15 cellular contexts compared by ENCODE assay signal in the genomic region with DNA sequence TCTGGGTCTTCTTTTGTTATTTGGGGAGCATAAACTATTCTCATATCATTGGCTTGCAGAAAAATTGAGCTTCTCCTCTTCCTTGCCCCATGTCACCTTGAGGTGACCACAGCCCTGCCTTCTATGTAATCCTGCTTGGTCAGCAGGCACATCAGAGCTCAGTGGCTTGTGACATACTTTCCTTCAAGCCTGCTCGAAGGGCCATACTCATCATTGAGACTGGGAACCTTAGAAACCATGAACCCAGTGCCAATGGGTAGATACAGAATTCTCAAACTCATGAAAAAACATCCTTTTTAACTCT. TPM values are rescaled to one million over a fixed set of nuclear protein-coding genes. Genes with fewer than 3 reads are reported as not detected.
A peak's percentile ranks its signal among the peaks of the same experiment; 100 is the strongest.
DNase-seq lines count a peak whose midpoint lies in the region; ATAC-seq and TF ChIP-seq lines count a peak whose summit lies in the region.
"Had no signal": no experiment of that assay in that cellular context is flagged by ENCODE, and none has a peak within 500 bp of the region (broad histone marks: within the 10 kb centered on the region; RNA-seq: fewer than 3 reads in every experiment).

No MANE protein-coding gene starts in this region.

- no peaks in the 10 kb centered on the region for H3K9me3 ChIP-seq in neuronal stem cell (replicated peaks in 1 of 2; ENCODE audit: control insufficient read depth in 2 of 2, insufficient read depth in 1 of 2, low read depth in 1 of 2, low read length in 2 of 2)

- DNase-seq in CD14-positive monocyte (ENCODE audit: low spot score) (no peak), GM13976 (ENCODE audit: low spot score) (no peak), neuronal stem cell (ENCODE audit: low spot score) (no peak)
- no peak for DNase-seq in activated naive CD8-positive, alpha-beta T cell treated with anti-CD3 and anti-CD28 coated beads, Interleukin-2, amount 10 ng/mL, durations not matched to agents 7 days and 5 days
- no peak for DNase-seq in stimulated activated CD4-positive, alpha-beta T cell treated with anti-CD3 and anti-CD28 coated beads, Interleukin-2, amount 100 ng/mL, for 48 hours
- DNase-seq: caudate nucleus; NCI-H1092; NCI-H774; stimulated activated CD4-positive, alpha-beta T cell treated with anti-CD3 and anti-CD28 coated beads, Interleukin-12 subunit alpha, Interleukin-12 subunit beta, amount 100 ng/mL, for 4 hours had no signal

- no peak overlapping the region for H3K4ac ChIP-seq in neuronal stem cell (ENCODE audit: low read length)

- H3K18ac ChIP-seq in neuronal stem cell (ENCODE audit: low read length) = no peak overlapping the region

- no peaks in the 10 kb centered on the region for H3K79me1 ChIP-seq in neuronal stem cell (ENCODE audit: low read depth, low read length)

- H2BK12ac ChIP-seq in neuronal stem cell (ENCODE audit: low read length) = no peak overlapping the region

- H3K27me3 Mint-ChIP-seq in CD14-positive monocyte (ENCODE audit: low read depth in 3 of 3) = peaks cover 0 to 5% (median 3%) of the 10 kb centered on the region in 3 donors
- H3K27me3 Mint-ChIP-seq in activated naive CD8-positive, alpha-beta T cell treated with anti-CD3 and anti-CD28 coated beads, Interleukin-2, amount 10 ng/mL, durations not matched to agents 7 days and 5 days = no peaks in the 10 kb centered on the region

- H3K4me3 Mint-ChIP-seq in CD14-positive monocyte = peak overlapping the region; percentile 10 to 57
- peak overlapping the region; percentile 74 for H3K4me3 Mint-ChIP-seq in activated naive CD8-positive, alpha-beta T cell treated with anti-CD3 and anti-CD28 coated beads, Interleukin-2, amount 10 ng/mL, durations not matched to agents 7 days and 5 days

- no peak overlapping the region for H2BK15ac ChIP-seq in neuronal stem cell (ENCODE audit: low read length)

- H3K27ac Mint-ChIP-seq in CD14-positive monocyte = peak overlapping the region; percentile 32 to 86 (median 75)
- H3K27ac Mint-ChIP-seq in activated naive CD8-positive, alpha-beta T cell treated with anti-CD3 and anti-CD28 coated beads, Interleukin-2, amount 10 ng/mL, durations not matched to agents 7 days and 5 days = peak overlapping the region; percentile 92

- no peak overlapping the region for H3K9ac ChIP-seq in neuronal stem cell (ENCODE audit: low read depth, low read length, poor library complexity)

- in situ Hi-C loops in GM13976 (cut with MboI; ENCODE audit: low sequenced_read_pairs, unreplicated experiment) = no loop called here

- H3K36me3 Mint-ChIP-seq in CD14-positive monocyte = peaks cover 0 to 3% of the 10 kb centered on the region in 2 donors
- peaks cover 38% of the 10 kb centered on the region for H3K36me3 Mint-ChIP-seq in activated naive CD8-positive, alpha-beta T cell treated with anti-CD3 and anti-CD28 coated beads, Interleukin-2, amount 10 ng/mL, durations not matched to agents 7 days and 5 days

- H3K4me2 ChIP-seq in neuronal stem cell (ENCODE audit: insufficient read depth, low read length, poor library complexity, severe bottlenecking) = no peak overlapping the region

- intact Hi-C loops in CD14-positive monocyte (cut with micrococcal nuclease) = loop anchor here in 1 of 2 donors (5.0 kb wide), 1 partner anchor 48 kb away; no protein-coding TSS in a partner anchor

- H3K36me3 ChIP-seq in neuronal stem cell (replicated peaks in 1 of 2; ENCODE audit: control insufficient read depth in 2 of 2, insufficient read depth in 2 of 2, low read length in 2 of 2) = no peaks in the 10 kb centered on the region

- TF ChIP-seq CTCF in CD14-positive monocyte (IDR thresholded peaks at IDR 0.05) = no peak
- no peak for TF ChIP-seq CTCF in GM13976 (IDR thresholded peaks at IDR 0.05; ENCODE audit: borderline replicate concordance, control extremely low read depth, extremely low read depth, insufficient read depth, missing control alignments)

- H3K9me3 Mint-ChIP-seq in CD14-positive monocyte = peaks cover 0 to 3% (median 0%) of the 10 kb centered on the region in 7 donors
- peaks cover 9% of the 10 kb centered on the region for H3K9me3 Mint-ChIP-seq in activated naive CD8-positive, alpha-beta T cell treated with anti-CD3 and anti-CD28 coated beads, Interleukin-2, amount 10 ng/mL, durations not matched to agents 7 days and 5 days

- no peak overlapping the region for H2AFZ ChIP-seq in neuronal stem cell (ENCODE audit: low read length)

- H4K8ac ChIP-seq in neuronal stem cell (ENCODE audit: low read depth, low read length) = no peak overlapping the region

- WGBS in neuronal stem cell (ENCODE audit: extremely low coverage in 2 of 2, insufficient read length in 2 of 2, insufficient replicate concordance in 1 of 2), 2 donors = no CpG with 5 or more reads among the region's 1 CpG

- H2BK5ac ChIP-seq in neuronal stem cell (ENCODE audit: low read length) = no peak overlapping the region

- H3K27me3 ChIP-seq in neuronal stem cell (ENCODE audit: control insufficient read depth in 3 of 3, insufficient read depth in 3 of 3, low read depth in 1 of 3, low read length in 3 of 3) = no peaks in the 10 kb centered on the region

- H3K4me1 ChIP-seq in neuronal stem cell (ENCODE audit: control insufficient read depth in 2 of 2, insufficient read depth in 1 of 2, low read depth in 1 of 2, low read length in 2 of 2) = no peaks in the 10 kb centered on the region

- no peak overlapping the region for H3K14ac ChIP-seq in neuronal stem cell (ENCODE audit: low read length)

- H3K4me3 ChIP-seq in neuronal stem cell (ENCODE audit: low read length in 2 of 2) = no peak overlapping the region

- H4K91ac ChIP-seq in neuronal stem cell (ENCODE audit: low read depth, low read length, poor library complexity) = no peak overlapping the region

- no peak overlapping the region for H2BK120ac ChIP-seq in neuronal stem cell (ENCODE audit: low read depth, low read length)

- no peak overlapping the region for H3K23ac ChIP-seq in neuronal stem cell (ENCODE audit: low read depth, low read length, poor library complexity)

- peaks cover 64% of the 10 kb centered on the region for H3K4me1 Mint-ChIP-seq in CD14-positive monocyte
- peaks cover 63% of the 10 kb centered on the region for H3K4me1 Mint-ChIP-seq in activated naive CD8-positive, alpha-beta T cell treated with anti-CD3 and anti-CD28 coated beads, Interleukin-2, amount 10 ng/mL, durations not matched to agents 7 days and 5 days

- no peak overlapping the region for H2AK5ac ChIP-seq in neuronal stem cell (ENCODE audit: low read depth, low read length)

- ATAC-seq in GM19351 (IDR thresholded peaks at IDR 0.05; ENCODE audit: unreplicated experiment) (peak; percentile 42), HG03469 (IDR thresholded peaks at IDR 0.05; ENCODE audit: unreplicated experiment) (peak; percentile 7), GM21528 (IDR thresholded peaks at IDR 0.05; ENCODE audit: low FRiP score, unreplicated experiment) (no peak)
- ATAC-seq in activated naive CD8-positive, alpha-beta T cell treated with anti-CD3 and anti-CD28 coated beads, Interleukin-2, amount 10 ng/mL, durations not matched to agents 7 days and 5 days (ENCODE audit: low read depth) = no peak

- POLR2A ChIA-PET in activated naive CD8-positive, alpha-beta T cell treated with anti-CD3 and anti-CD28 coated beads, Interleukin-2, amount 10 ng/mL, durations not matched to agents 7 days and 5 days (lab: Charles Lee) = interaction anchor here (0.8 to 3.6 kb wide), 3 partner anchors 21 to 143 kb away, joined by 3 to 29 read pairs (median 5); partner anchors contain the start of genes CCR1 and CCR5

- no peak overlapping the region for H3K27ac ChIP-seq in neuronal stem cell (replicated peaks; ENCODE audit: low read length)

RNA-seq across cellular contexts. Expression of gene CCR2, which starts 3.7 kb away (rescaled TPM):
- 100 to 1,000 TPM; 145 to 181 TPM for polyA plus RNA-seq in CD14-positive monocyte
- 10 to 100 TPM; 52.5 to 53.0 TPM for total RNA-seq in activated naive CD8-positive, alpha-beta T cell treated with anti-CD3 and anti-CD28 coated beads, Interleukin-2, amount 10 ng/mL, durations not matched to agents 7 days and 5 days
- polyA plus RNA-seq in neuronal stem cell (2013, experiment 1 of 2) = not detected
- not detected for polyA plus RNA-seq in neuronal stem cell (2013, experiment 2 of 2)
- total RNA-seq: H1 had no signal
- polyA plus RNA-seq: fibroblast of lung, H1 had no signal

RNA-seq across cellular contexts. Expression of gene CCR5, which starts 20.5 kb away (rescaled TPM):
- 1 to 10 TPM; 3.1 to 3.6 TPM for polyA plus RNA-seq in CD14-positive monocyte
- 10 to 100 TPM; 39.6 to 44.3 TPM for total RNA-seq in activated naive CD8-positive, alpha-beta T cell treated with anti-CD3 and anti-CD28 coated beads, Interleukin-2, amount 10 ng/mL, durations not matched to agents 7 days and 5 days
- polyA plus RNA-seq in neuronal stem cell (2013, experiment 1 of 2) = not detected
- polyA plus RNA-seq in neuronal stem cell (2013, experiment 2 of 2) = not detected
- total RNA-seq: H1 had no signal
- polyA plus RNA-seq: H1 had no signal

RNA-seq across cellular contexts. Expression of gene CCRL2, which starts 56.8 kb away (rescaled TPM):
- polyA plus RNA-seq in CD14-positive monocyte = 10 to 100 TPM; 10.2 to 11.7 TPM
- 10 to 100 TPM; 13.5 to 14.4 TPM for total RNA-seq in activated naive CD8-positive, alpha-beta T cell treated with anti-CD3 and anti-CD28 coated beads, Interleukin-2, amount 10 ng/mL, durations not matched to agents 7 days and 5 days
- not detected for polyA plus RNA-seq in neuronal stem cell (2013, experiment 1 of 2)
- not detected for polyA plus RNA-seq in neuronal stem cell (2013, experiment 2 of 2)
- total RNA-seq: H1 had no signal
- polyA plus RNA-seq: H1, keratinocyte had no signal

Comparison
In these comparisons a context has a peak if more than half of its experiments do, and no peak if none do; other contexts are left out.
1. ATAC-seq: peak in GM19351 (single experiment) and HG03469 (single experiment); none in activated naive CD8-positive, alpha-beta T cell treated with anti-CD3 and anti-CD28 coated beads, Interleukin-2, amount 10 ng/mL, durations not matched to agents 7 days and 5 days (single experiment) and GM21528 (single experiment).